ENCODE assay signal across 15 cellular contexts in genomic region chr15:40111888-40112287, GRCh38. TPM values are rescaled to one million over a fixed set of nuclear protein-coding genes. Genes with fewer than 3 reads are reported as not detected.
"Had no signal": no experiment of that assay in that cellular context is flagged by ENCODE, and none has a peak within 500 bp of the region (broad histone marks: within the 10 kb centered on the region; RNA-seq: fewer than 3 reads in every experiment).

No MANE protein-coding gene starts in this region.

- H3K27ac ChIP-seq: brain microvascular endothelial cell, esophagus muscularis mucosa, lower lobe of right lung, testis had no signal

- H3K4me3 ChIP-seq: esophagus muscularis mucosa, lower lobe of right lung, testis had no signal

- H3K9me3 ChIP-seq: esophagus muscularis mucosa, lower lobe of right lung, testis had no signal

- H3K36me3 ChIP-seq: brain microvascular endothelial cell, esophagus muscularis mucosa, lower lobe of right lung had no signal

- FAIRE-seq: TTC549 had no signal

- DNase-seq: activated B cell treated with CpG ODN at 0.5 μM for 24 hours; activated CD4-positive, alpha-beta T cell treated with anti-CD3 and anti-CD28 coated beads, Interleukin-2, amount 50 U/mL, for 1 hour; activated T-cell treated with anti-CD3 and anti-CD28 coated beads for 4 hours; amygdala; brain microvascular endothelial cell; cerebellar nuclear complex; hypothalamus; immature natural killer cell; lower lobe of right lung; naive thymus-derived CD4-positive, alpha-beta T cell; stimulated activated CD4-positive, alpha-beta T cell treated with anti-CD3 and anti-CD28 coated beads, Interleukin-2, amount 100 ng/mL, for 48 hours; T-helper 17 cell; testis had no signal

- H3K27me3 ChIP-seq: esophagus muscularis mucosa, testis had no signal

RNA-seq across cellular contexts. Expression of gene BUB1B, which starts 49.0 kb away (rescaled TPM):
- polyA plus RNA-seq: naive thymus-derived CD4-positive, alpha-beta T cell had no signal
